ENCODE assay signal across 2 cellular contexts in genomic region chr14:73695082-73695481, GRCh38.
TF ChIP-seq lines count a peak whose summit lies in the region.

No MANE protein-coding gene starts in this region.

TF ChIP-seq in HepG2, 621 proteins besides CTCF, POLR2A, EP300 and RAD21:
- TF ChIP-seq TRIM22 (IDR thresholded peaks at IDR 0.05): no peak
- TF ChIP-seq ZNF121 (CRISPR knock-in tag; IDR thresholded peaks at IDR 0.05): 0 out of 2 replicates have a peak, but pooled peaks have one; percentile 38

TF ChIP-seq in WTC11, 78 proteins besides CTCF, POLR2A, EP300 and RAD21:
- TF ChIP-seq AR (CRISPR knock-in tag; IDR thresholded peaks at IDR 0.05): no peak
- TF ChIP-seq TEAD4 (CRISPR knock-in tag; IDR thresholded peaks at IDR 0.05): no peak
- TF ChIP-seq ZNF121 (CRISPR knock-in tag; IDR thresholded peaks at IDR 0.05): peak; percentile 51; the same call in 1 of the 2 replicates
- TF ChIP-seq IRF1 (CRISPR knock-in tag; IDR thresholded peaks at IDR 0.05): no peak
